ENCODE assay signal across 12 cellular contexts in the genomic region with DNA sequence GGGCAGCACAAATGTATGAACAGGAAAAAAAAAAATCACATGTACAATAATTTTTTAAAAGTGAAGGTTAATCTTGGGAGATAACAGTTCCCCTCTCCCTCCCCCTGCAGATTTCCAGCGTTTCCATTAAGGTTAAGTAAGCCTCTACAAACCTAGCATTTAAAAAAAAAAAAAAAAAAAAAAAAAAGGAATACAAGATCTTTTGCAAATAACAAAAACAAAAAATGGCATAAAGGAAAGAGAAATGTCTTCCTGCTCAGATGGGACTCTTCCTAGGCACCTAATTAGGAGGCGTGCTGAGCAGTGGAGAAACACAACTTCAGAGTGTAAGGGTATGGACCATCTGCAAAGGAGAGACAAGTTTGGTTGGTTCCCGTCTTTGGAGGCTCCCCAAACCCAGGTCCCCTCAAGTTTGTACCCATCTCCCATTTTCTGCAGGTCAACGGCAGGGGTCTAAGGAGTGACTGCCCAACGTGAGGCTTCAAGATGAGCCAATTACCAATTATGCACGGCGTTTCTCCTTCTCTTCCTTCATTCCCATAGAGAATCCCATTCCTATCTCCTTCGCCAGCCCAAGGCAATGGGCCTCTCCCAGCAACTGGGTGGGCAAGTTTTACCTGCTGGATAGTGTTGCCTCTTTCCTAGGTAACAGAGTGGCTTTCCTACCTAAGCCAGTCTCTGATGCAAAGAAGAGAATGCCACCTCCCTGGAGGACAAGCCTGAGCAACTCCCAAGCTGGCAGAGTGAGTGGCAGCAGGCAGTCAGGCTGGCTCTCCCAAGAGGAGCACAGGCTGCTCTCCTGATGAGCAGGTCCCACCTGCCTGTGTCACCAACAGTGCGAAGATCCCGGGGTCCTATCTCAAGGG. TPM values are rescaled to one million over a fixed set of nuclear protein-coding genes. Genes with fewer than 3 reads are reported as not detected.
DNase-seq lines count a peak whose midpoint lies in the region; ATAC-seq and TF ChIP-seq lines count a peak whose summit lies in the region.
"Had no signal": no experiment of that assay in that cellular context is flagged by ENCODE, and none has a peak within 500 bp of the region (broad histone marks: within the 10 kb centered on the region; RNA-seq: fewer than 3 reads in every experiment).

No MANE protein-coding gene starts in this region.

- no peak overlapping the region for H3K4me3 Mint-ChIP-seq in natural killer cell
- H3K4me3 Mint-ChIP-seq in natural killer cell treated with Interleukin-12 subunit alpha and Interleukin-12 subunit beta and Interleukin-15 and Interleukin-18, amount 100 ng/mL, for 72 hours: no peak overlapping the region
- H3K4me3 Mint-ChIP-seq in activated CD8-positive, alpha-beta T cell treated with anti-CD3 and anti-CD28 coated beads, Interleukin-2, amount 10 ng/mL, durations not matched to agents 7 days and 5 days: no peak overlapping the region
- H3K4me3 Mint-ChIP-seq in CD8-positive, alpha-beta T cell: no peak overlapping the region
- H3K4me3 Mint-ChIP-seq: central memory CD8-positive, alpha-beta T cell had no signal

- no peaks in the 10 kb centered on the region for H3K9me3 ChIP-seq in right lobe of liver
- no peaks in the 10 kb centered on the region for H3K9me3 ChIP-seq in upper lobe of right lung
- H3K9me3 ChIP-seq in CD8-positive, alpha-beta T cell (ENCODE audit: low read length): no peaks in the 10 kb centered on the region

- H3K36me3 Mint-ChIP-seq in natural killer cell: peaks cover 1% of the 10 kb centered on the region
- H3K36me3 Mint-ChIP-seq in natural killer cell treated with Interleukin-12 subunit alpha and Interleukin-12 subunit beta and Interleukin-15 and Interleukin-18, amount 100 ng/mL, for 72 hours: peaks cover 4% of the 10 kb centered on the region
- peaks cover 61% of the 10 kb centered on the region for H3K36me3 Mint-ChIP-seq in activated CD8-positive, alpha-beta T cell treated with anti-CD3 and anti-CD28 coated beads, Interleukin-2, amount 10 ng/mL, durations not matched to agents 7 days and 5 days (ENCODE audit: low read depth)
- peaks cover 65% of the 10 kb centered on the region for H3K36me3 Mint-ChIP-seq in CD8-positive, alpha-beta T cell

- TF ChIP-seq CTCF in natural killer cell (IDR thresholded peaks at IDR 0.05) (no peak), right lobe of liver (IDR thresholded peaks at IDR 0.05) (no peak), upper lobe of right lung (IDR thresholded peaks at IDR 0.05) (no peak)
- no peak for TF ChIP-seq CTCF in CD8-positive, alpha-beta T cell (IDR thresholded peaks at IDR 0.05)

- intact Hi-C loops in natural killer cell (cut with micrococcal nuclease): no loop called here
- intact Hi-C loops in right lobe of liver (cut with DNase I): no loop called here
- intact Hi-C loops in upper lobe of right lung (cut with DNase I): no loop called here
- intact Hi-C loops in CD8-positive, alpha-beta T cell (cut with DNase I, micrococcal nuclease): loop anchor here in 1 of 2 experiments (10.0 kb wide), 1 partner anchor 1622 kb away; a partner anchor contains a TSS

- no peak overlapping the region for H3K4me3 ChIP-seq in right lobe of liver
- H3K4me3 ChIP-seq in upper lobe of right lung: no peak overlapping the region
- H3K4me3 ChIP-seq in CD8-positive, alpha-beta T cell (ENCODE audit: low read depth, low read length): no peak overlapping the region

- ATAC-seq in natural killer cell: no peak
- no peak for ATAC-seq in natural killer cell treated with Interleukin-12 subunit alpha and Interleukin-12 subunit beta and Interleukin-15 and Interleukin-18, amount 100 ng/mL, for 72 hours
- ATAC-seq in activated CD8-positive, alpha-beta T cell treated with anti-CD3 and anti-CD28 coated beads, Interleukin-2, amount 10 ng/mL, durations not matched to agents 7 days and 5 days: no peak
- ATAC-seq in right lobe of liver: no peak
- ATAC-seq in upper lobe of right lung: no peak
- no peak for ATAC-seq in GM18517 (IDR thresholded peaks at IDR 0.05; ENCODE audit: unreplicated experiment)
- ATAC-seq in CD8-positive, alpha-beta T cell: no peak
- ATAC-seq: left cardiac atrium had no signal

- DNase-seq in natural killer cell (no peak), right lobe of liver (peak in 1 of 3 donors; percentile 38), upper lobe of right lung (no peak), NCI-H345 (lab: John Stamatoyannopoulos, UW) (no peak)
- no peak for DNase-seq in natural killer cell treated with Interleukin-12 subunit alpha and Interleukin-12 subunit beta and Interleukin-15 and Interleukin-18, amount 100 ng/mL, for 72 hours (ENCODE audit: low spot score)
- no peak for DNase-seq in activated CD8-positive, alpha-beta T cell treated with anti-CD3 and anti-CD28 coated beads, Interleukin-2, amount 10 ng/mL, durations not matched to agents 7 days and 5 days
- no peak for DNase-seq in CD8-positive, alpha-beta T cell
- DNase-seq: left cardiac atrium; stimulated activated CD4-positive, alpha-beta T cell treated with anti-CD3 and anti-CD28 coated beads, Interleukin-2, amount 100 ng/mL, for 48 hours had no signal

- H3K27me3 ChIP-seq in right lobe of liver (no peaks in the 10 kb centered on the region), upper lobe of right lung (no peaks in the 10 kb centered on the region)
- H3K27me3 ChIP-seq in CD8-positive, alpha-beta T cell (ENCODE audit: insufficient read depth, low read length): no peaks in the 10 kb centered on the region

- WGBS in right lobe of liver (ENCODE audit: insufficient coverage, low coverage, low lambda C conversion rate, missing lambda C conversion rate): 69% methylated on average over 8 of the region's 10 CpGs

- peak overlapping the region; percentile 29 to 64 for H3K27ac Mint-ChIP-seq in natural killer cell
- H3K27ac Mint-ChIP-seq in natural killer cell treated with Interleukin-12 subunit alpha and Interleukin-12 subunit beta and Interleukin-15 and Interleukin-18, amount 100 ng/mL, for 72 hours: peak overlapping the region in 1 of 2 donors; percentile 27
- peak overlapping the region; percentile 34 for H3K27ac Mint-ChIP-seq in activated CD8-positive, alpha-beta T cell treated with anti-CD3 and anti-CD28 coated beads, Interleukin-2, amount 10 ng/mL, durations not matched to agents 7 days and 5 days
- no peak overlapping the region for H3K27ac Mint-ChIP-seq in CD8-positive, alpha-beta T cell

- H3K4me1 Mint-ChIP-seq in natural killer cell: peaks cover 7 to 30% of the 10 kb centered on the region in 2 donors
- peaks cover 21 to 24% of the 10 kb centered on the region in 2 donors for H3K4me1 Mint-ChIP-seq in natural killer cell treated with Interleukin-12 subunit alpha and Interleukin-12 subunit beta and Interleukin-15 and Interleukin-18, amount 100 ng/mL, for 72 hours (ENCODE audit: low read depth in 2 of 2)
- peaks cover 41% of the 10 kb centered on the region for H3K4me1 Mint-ChIP-seq in activated CD8-positive, alpha-beta T cell treated with anti-CD3 and anti-CD28 coated beads, Interleukin-2, amount 10 ng/mL, durations not matched to agents 7 days and 5 days (ENCODE audit: low read depth)
- H3K4me1 Mint-ChIP-seq in CD8-positive, alpha-beta T cell (ENCODE audit: low read depth): peaks cover 36% of the 10 kb centered on the region

- no peaks in the 10 kb centered on the region for H3K27me3 Mint-ChIP-seq in natural killer cell (ENCODE audit: low read depth in 2 of 2)
- H3K27me3 Mint-ChIP-seq in natural killer cell treated with Interleukin-12 subunit alpha and Interleukin-12 subunit beta and Interleukin-15 and Interleukin-18, amount 100 ng/mL, for 72 hours: no peaks in the 10 kb centered on the region
- H3K27me3 Mint-ChIP-seq in activated CD8-positive, alpha-beta T cell treated with anti-CD3 and anti-CD28 coated beads, Interleukin-2, amount 10 ng/mL, durations not matched to agents 7 days and 5 days (ENCODE audit: low read depth): no peaks in the 10 kb centered on the region
- no peaks in the 10 kb centered on the region for H3K27me3 Mint-ChIP-seq in CD8-positive, alpha-beta T cell (ENCODE audit: low read depth)
- H3K27me3 Mint-ChIP-seq: central memory CD8-positive, alpha-beta T cell had no signal

- no peak for TF ChIP-seq POLR2A in right lobe of liver (IDR thresholded peaks at IDR 0.05)

- no peaks in the 10 kb centered on the region for H3K9me3 Mint-ChIP-seq in natural killer cell
- no peaks in the 10 kb centered on the region for H3K9me3 Mint-ChIP-seq in natural killer cell treated with Interleukin-12 subunit alpha and Interleukin-12 subunit beta and Interleukin-15 and Interleukin-18, amount 100 ng/mL, for 72 hours
- H3K9me3 Mint-ChIP-seq in activated CD8-positive, alpha-beta T cell treated with anti-CD3 and anti-CD28 coated beads, Interleukin-2, amount 10 ng/mL, durations not matched to agents 7 days and 5 days (ENCODE audit: insufficient read depth): no peaks in the 10 kb centered on the region
- H3K9me3 Mint-ChIP-seq in CD8-positive, alpha-beta T cell: no peaks in the 10 kb centered on the region
- H3K9me3 Mint-ChIP-seq: central memory CD8-positive, alpha-beta T cell had no signal

- H3K27ac ChIP-seq in right lobe of liver (peak overlapping the region; percentile 71 to 81 (median 78)), upper lobe of right lung (peak overlapping the region; percentile 30)
- no peak overlapping the region for H3K27ac ChIP-seq in CD8-positive, alpha-beta T cell (ENCODE audit: low read depth, low read length)

- CTCF ChIA-PET in activated CD8-positive, alpha-beta T cell treated with anti-CD3 and anti-CD28 coated beads, Interleukin-2, amount 10 ng/mL, durations not matched to agents 7 days and 5 days (lab: Charles Lee): interaction anchor here (1.6 kb wide), 1 partner anchor 94 kb away, joined by 8 read pairs; a partner anchor contains a TSS
- CTCF ChIA-PET in CD8-positive, alpha-beta T cell (lab: Charles Lee): interaction anchor here (0.8 to 1.4 kb wide), 3 partner anchors 11 to 94 kb away, joined by 3 to 4 read pairs (median 3); a partner anchor contains a TSS

- POLR2A ChIA-PET in activated CD8-positive, alpha-beta T cell treated with anti-CD3 and anti-CD28 coated beads, Interleukin-2, amount 10 ng/mL, durations not matched to agents 7 days and 5 days (lab: Charles Lee): interaction anchor here (0.7 to 0.8 kb wide), 2 partner anchors 53 to 94 kb away, joined by 3 read pairs; a partner anchor contains a TSS
- POLR2A ChIA-PET in CD8-positive, alpha-beta T cell (lab: Charles Lee): interaction anchor here (1.0 to 2.3 kb wide), 3 partner anchors 10 to 13 kb away, joined by 3 to 9 read pairs (median 4); a partner anchor contains a TSS

- H3K4me1 ChIP-seq in right lobe of liver (peaks cover 0 to 66% (median 35%) of the 10 kb centered on the region in 4 donors), upper lobe of right lung (peaks cover 17% of the 10 kb centered on the region)
- peaks cover 28% of the 10 kb centered on the region for H3K4me1 ChIP-seq in CD8-positive, alpha-beta T cell (ENCODE audit: insufficient read depth, low read length)

- peaks cover 10 to 62% (median 39%) of the 10 kb centered on the region in 4 donors for H3K36me3 ChIP-seq in right lobe of liver
- peaks cover 64% of the 10 kb centered on the region for H3K36me3 ChIP-seq in upper lobe of right lung
- peaks cover 61% of the 10 kb centered on the region for H3K36me3 ChIP-seq in CD8-positive, alpha-beta T cell (ENCODE audit: insufficient read depth, low read length)

RNA-seq across cellular contexts. Expression of a gene that starts 5.1 kb away (rescaled TPM):
- total RNA-seq in natural killer cell (100 to 1,000 TPM; 114 to 145 (median 119) TPM), right lobe of liver (100 to 1,000 TPM; 158 to 466 (median 286) TPM), upper lobe of right lung (210 TPM)
- total RNA-seq in natural killer cell treated with Interleukin-12 subunit alpha and Interleukin-12 subunit beta and Interleukin-15 and Interleukin-18, amount 100 ng/mL, for 72 hours: 100 to 1,000 TPM; 104 to 163 TPM
- total RNA-seq in activated CD8-positive, alpha-beta T cell treated with anti-CD3 and anti-CD28 coated beads, Interleukin-2, amount 10 ng/mL, durations not matched to agents 7 days and 5 days: 100 to 1,000 TPM; 170 to 175 TPM
- 10 to 100 TPM; 30.1 to 32.8 TPM for total RNA-seq in CD8-positive, alpha-beta T cell

RNA-seq across cellular contexts. Expression of a gene that starts 13.1 kb away (rescaled TPM):
- total RNA-seq in natural killer cell: 100 to 1,000 TPM; 636 to 800 (median 702) TPM
- total RNA-seq in natural killer cell treated with Interleukin-12 subunit alpha and Interleukin-12 subunit beta and Interleukin-15 and Interleukin-18, amount 100 ng/mL, for 72 hours: 100 to 1,000 TPM; 559 to 561 TPM
- total RNA-seq in activated CD8-positive, alpha-beta T cell treated with anti-CD3 and anti-CD28 coated beads, Interleukin-2, amount 10 ng/mL, durations not matched to agents 7 days and 5 days: 100 to 1,000 TPM; 509 to 553 TPM
- total RNA-seq in right lobe of liver: 100 to 1,000 TPM in 4 of 6 experiments, 10 to 100 TPM in 2; 89.5 to 157 (median 102) TPM
- 248 TPM for total RNA-seq in upper lobe of right lung
- 100 to 1,000 TPM; 615 to 625 TPM for total RNA-seq in CD8-positive, alpha-beta T cell

RNA-seq across cellular contexts. Expression of a gene that starts 23.9 kb away (rescaled TPM):
- total RNA-seq in natural killer cell (1 to 10 TPM; 4.2 to 4.8 (median 4.6) TPM), right lobe of liver (100 to 1,000 TPM in 5 of 6 experiments, 10 to 100 TPM in 1; 21.0 to 376 (median 186) TPM), upper lobe of right lung (3.7 TPM)
- 1 to 10 TPM; 1.6 to 1.7 TPM for total RNA-seq in natural killer cell treated with Interleukin-12 subunit alpha and Interleukin-12 subunit beta and Interleukin-15 and Interleukin-18, amount 100 ng/mL, for 72 hours
- 1 to 10 TPM; 1.6 to 1.8 TPM for total RNA-seq in activated CD8-positive, alpha-beta T cell treated with anti-CD3 and anti-CD28 coated beads, Interleukin-2, amount 10 ng/mL, durations not matched to agents 7 days and 5 days
- 1 to 10 TPM; 1.8 to 3.4 TPM for total RNA-seq in CD8-positive, alpha-beta T cell
- total RNA-seq: temporal lobe had no signal

RNA-seq across cellular contexts. Expression of a gene that starts 41.4 kb away (rescaled TPM):
- 10 to 100 TPM; 59.7 to 65.6 (median 59.7) TPM for total RNA-seq in natural killer cell
- 10 to 100 TPM; 58.1 to 63.8 TPM for total RNA-seq in natural killer cell treated with Interleukin-12 subunit alpha and Interleukin-12 subunit beta and Interleukin-15 and Interleukin-18, amount 100 ng/mL, for 72 hours
- total RNA-seq in activated CD8-positive, alpha-beta T cell treated with anti-CD3 and anti-CD28 coated beads, Interleukin-2, amount 10 ng/mL, durations not matched to agents 7 days and 5 days: 10 to 100 TPM; 58.9 to 63.5 TPM
- total RNA-seq in right lobe of liver: 10 to 100 TPM in 2 of 6 experiments, 1 to 10 TPM in 4; 3.3 to 13.8 (median 5.5) TPM
- 12.0 TPM for total RNA-seq in upper lobe of right lung
- 10 to 100 TPM; 18.1 to 18.4 TPM for total RNA-seq in CD8-positive, alpha-beta T cell

RNA-seq across cellular contexts. Expression of a gene that starts 47.7 kb away (rescaled TPM):
- total RNA-seq in natural killer cell (not detected), right lobe of liver (not detected), upper lobe of right lung (3.2 TPM)
- total RNA-seq in natural killer cell treated with Interleukin-12 subunit alpha and Interleukin-12 subunit beta and Interleukin-15 and Interleukin-18, amount 100 ng/mL, for 72 hours: not detected
- not detected for total RNA-seq in activated CD8-positive, alpha-beta T cell treated with anti-CD3 and anti-CD28 coated beads, Interleukin-2, amount 10 ng/mL, durations not matched to agents 7 days and 5 days
- not detected for total RNA-seq in CD8-positive, alpha-beta T cell
- total RNA-seq: left cardiac atrium had no signal
